In genomic region chr13:69198706-69199105, GRCh38 we compare ENCODE assay signal across 19 cellular contexts.
DNase-seq lines count a peak whose midpoint lies in the region; ATAC-seq, FAIRE-seq and TF ChIP-seq lines count a peak whose summit lies in the region.
"Had no signal": no experiment of that assay in that cellular context is flagged by ENCODE, and none has a peak within 500 bp of the region (broad histone marks: within the 10 kb centered on the region; RNA-seq: fewer than 3 reads in every experiment).

No MANE protein-coding gene starts in this region.

- H3K9me2 ChIP-seq in neural cell (ENCODE audit: insufficient read depth, low read length), result no peaks in the 10 kb centered on the region

- H2AFZ ChIP-seq in neural cell (ENCODE audit: low read depth, low read length), result no peak overlapping the region
- H2AFZ ChIP-seq: GM23248 had no signal

- no peak overlapping the region for H3K4me3 Mint-ChIP-seq in activated CD4-positive, alpha-beta memory T cell treated with anti-CD3 and anti-CD28 coated beads for 36 hours
- H3K4me3 Mint-ChIP-seq: B cell; CD4-positive, CD25-positive, alpha-beta regulatory T cell had no signal

- H3K9me3 Mint-ChIP-seq in activated CD4-positive, alpha-beta memory T cell treated with anti-CD3 and anti-CD28 coated beads for 36 hours, result peaks cover 6% of the 10 kb centered on the region

- POLR2A ChIA-PET in activated CD4-positive, alpha-beta memory T cell treated with anti-CD3 and anti-CD28 coated beads for 36 hours (lab: Charles Lee), result no interaction called here

- H3K36me3 ChIP-seq in neural cell (ENCODE audit: insufficient read depth, low read length), result no peaks in the 10 kb centered on the region

- CTCF ChIA-PET in activated CD4-positive, alpha-beta memory T cell treated with anti-CD3 and anti-CD28 coated beads for 36 hours (lab: Charles Lee), result no interaction called here

- no peaks in the 10 kb centered on the region for H3K9me3 ChIP-seq in neural cell (ENCODE audit: low read length)
- H3K9me3 ChIP-seq: Caco-2 had no signal

- no peak for TF ChIP-seq RAD21 in neural cell (conservative IDR thresholded peaks at IDR 0.05)

- no peak overlapping the region for H3K4me2 ChIP-seq in neural cell (ENCODE audit: low read length)

- peak; percentile 84 for FAIRE-seq in D721Med (lab: Jason Lieb, UNC)
- FAIRE-seq: GM12891, H54, K562 had no signal

- H3F3A ChIP-seq in neural cell (ENCODE audit: insufficient read depth, low read length, poor library complexity, severe bottlenecking), result peaks cover 9% of the 10 kb centered on the region

- H3K9ac ChIP-seq in neural cell (ENCODE audit: low read length), result no peak overlapping the region
- H3K9ac ChIP-seq: GM23248 had no signal

- no peaks in the 10 kb centered on the region for H3K27me3 ChIP-seq in neural cell (ENCODE audit: insufficient read depth, low read depth, low read length)

- no peak for TF ChIP-seq EP300 in neural cell (conservative IDR thresholded peaks at IDR 0.05; ENCODE audit: poor library complexity, severe bottlenecking)

- no peak overlapping the region for H3K27ac Mint-ChIP-seq in activated CD4-positive, alpha-beta memory T cell treated with anti-CD3 and anti-CD28 coated beads for 36 hours
- H3K27ac Mint-ChIP-seq: B cell; CD4-positive, CD25-positive, alpha-beta regulatory T cell had no signal

- no peaks in the 10 kb centered on the region for H3K27me3 Mint-ChIP-seq in activated CD4-positive, alpha-beta memory T cell treated with anti-CD3 and anti-CD28 coated beads for 36 hours
- H3K27me3 Mint-ChIP-seq: B cell; CD4-positive, CD25-positive, alpha-beta regulatory T cell had no signal

- DNase-seq in D721Med (ENCODE audit: insufficient read length, low spot score) (no peak), NCI-H82 (lab: John Stamatoyannopoulos, UW) (peak; percentile 95), DMS53 treated with DMSO at 0.1 percent for 48 hours (lab: John Stamatoyannopoulos, UW; ENCODE audit: unreplicated experiment) (no peak)
- DNase-seq in activated CD4-positive, alpha-beta memory T cell treated with anti-CD3 and anti-CD28 coated beads for 36 hours, result no peak
- DNase-seq: C1 segment of cervical spinal cord; Caco-2; CD4-positive, CD25-positive, alpha-beta regulatory T cell; DND-41; EL; GM23248; HCEC 1CT; IMR-90 had no signal

- H3K4me1 Mint-ChIP-seq in activated CD4-positive, alpha-beta memory T cell treated with anti-CD3 and anti-CD28 coated beads for 36 hours (ENCODE audit: low read depth), result no peaks in the 10 kb centered on the region
- H3K4me1 Mint-ChIP-seq: B cell; CD4-positive, CD25-positive, alpha-beta regulatory T cell had no signal

- H3K27ac ChIP-seq in neural cell (ENCODE audit: low read length), result peak overlapping the region; percentile 77
- H3K27ac ChIP-seq: GM23248 had no signal

- TF ChIP-seq CTCF in D721Med (IDR thresholded peaks at IDR 0.05; ENCODE audit: insufficient read depth, missing control alignments), result no peak
- TF ChIP-seq CTCF in neural cell (IDR thresholded peaks at IDR 0.05; ENCODE audit: poor library complexity, severe bottlenecking), result no peak

- H3K36me3 Mint-ChIP-seq in activated CD4-positive, alpha-beta memory T cell treated with anti-CD3 and anti-CD28 coated beads for 36 hours, result no peaks in the 10 kb centered on the region
- H3K36me3 Mint-ChIP-seq: CD4-positive, CD25-positive, alpha-beta regulatory T cell had no signal

- intact Hi-C loops in activated CD4-positive, alpha-beta memory T cell treated with anti-CD3 and anti-CD28 coated beads for 36 hours (cut with micrococcal nuclease), result no loop called here

- H3K4me3 ChIP-seq in neural cell (ENCODE audit: low read length), result no peak overlapping the region
- H3K4me3 ChIP-seq: GM23248, K562 had no signal

- ATAC-seq in SK-N-SH treated with all-trans-retinoic acid at 6 μM for 48 hours (no peak; the same call in 2 of the 3 replicates), GM21367 (IDR thresholded peaks at IDR 0.05; ENCODE audit: unreplicated experiment) (no peak)
- ATAC-seq: K562 had no signal

- no peaks in the 10 kb centered on the region for H4K20me1 ChIP-seq in neural cell (ENCODE audit: insufficient read depth)

- no peaks in the 10 kb centered on the region for H3K79me2 ChIP-seq in neural cell (replicated peaks; ENCODE audit: insufficient read depth, low read length)

TF ChIP-seq in SK-N-SH treated with all-trans-retinoic acid at 6 μM for 48 hours, 23 proteins besides CTCF, POLR2A, EP300 and RAD21 (continues in another document):
- no peak for TF ChIP-seq SNAI2 (CRISPR knock-in tag; IDR thresholded peaks at IDR 0.05)
- TF ChIP-seq, protein P1, sequence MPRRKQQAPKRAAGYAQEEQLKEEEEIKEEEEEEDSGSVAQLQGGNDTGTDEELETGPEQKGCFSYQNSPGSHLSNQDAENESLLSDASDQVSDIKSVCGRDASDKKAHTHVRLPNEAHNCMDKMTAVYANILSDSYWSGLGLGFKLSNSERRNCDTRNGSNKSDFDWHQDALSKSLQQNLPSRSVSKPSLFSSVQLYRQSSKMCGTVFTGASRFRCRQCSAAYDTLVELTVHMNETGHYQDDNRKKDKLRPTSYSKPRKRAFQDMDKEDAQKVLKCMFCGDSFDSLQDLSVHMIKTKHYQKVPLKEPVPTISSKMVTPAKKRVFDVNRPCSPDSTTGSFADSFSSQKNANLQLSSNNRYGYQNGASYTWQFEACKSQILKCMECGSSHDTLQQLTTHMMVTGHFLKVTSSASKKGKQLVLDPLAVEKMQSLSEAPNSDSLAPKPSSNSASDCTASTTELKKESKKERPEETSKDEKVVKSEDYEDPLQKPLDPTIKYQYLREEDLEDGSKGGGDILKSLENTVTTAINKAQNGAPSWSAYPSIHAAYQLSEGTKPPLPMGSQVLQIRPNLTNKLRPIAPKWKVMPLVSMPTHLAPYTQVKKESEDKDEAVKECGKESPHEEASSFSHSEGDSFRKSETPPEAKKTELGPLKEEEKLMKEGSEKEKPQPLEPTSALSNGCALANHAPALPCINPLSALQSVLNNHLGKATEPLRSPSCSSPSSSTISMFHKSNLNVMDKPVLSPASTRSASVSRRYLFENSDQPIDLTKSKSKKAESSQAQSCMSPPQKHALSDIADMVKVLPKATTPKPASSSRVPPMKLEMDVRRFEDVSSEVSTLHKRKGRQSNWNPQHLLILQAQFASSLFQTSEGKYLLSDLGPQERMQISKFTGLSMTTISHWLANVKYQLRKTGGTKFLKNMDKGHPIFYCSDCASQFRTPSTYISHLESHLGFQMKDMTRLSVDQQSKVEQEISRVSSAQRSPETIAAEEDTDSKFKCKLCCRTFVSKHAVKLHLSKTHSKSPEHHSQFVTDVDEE (CRISPR knock-in tag; IDR thresholded peaks at IDR 0.05), result peak; percentile 88; the same call in 1 of the 2 replicates
- TF ChIP-seq ZC3H10 (CRISPR knock-in tag; IDR thresholded peaks at IDR 0.05), result no peak
- no peak for TF ChIP-seq ZNF565 (CRISPR knock-in tag; conservative IDR thresholded peaks at IDR 0.05; ENCODE audit: low read depth)

TF ChIP-seq in neural cell, 6 proteins besides CTCF, POLR2A, EP300 and RAD21:
- TF ChIP-seq EZH2 (IDR thresholded peaks at IDR 0.05; ENCODE audit: borderline replicate concordance, insufficient read depth, low read length, poor library complexity, severe bottlenecking) (no peak), POLR2AphosphoS5 (IDR thresholded peaks at IDR 0.05) (no peak), REST (IDR thresholded peaks at IDR 0.05; ENCODE audit: borderline replicate concordance) (no peak), SMC3 (conservative IDR thresholded peaks at IDR 0.05; ENCODE audit: poor library complexity) (no peak), MXI1 (conservative IDR thresholded peaks at IDR 0.05; ENCODE audit: poor library complexity, severe bottlenecking) (no peak), TAF1 (IDR thresholded peaks at IDR 0.05; ENCODE audit: low read depth) (no peak)
